ENCODE assay signal across 8 cellular contexts in the genomic region with DNA sequence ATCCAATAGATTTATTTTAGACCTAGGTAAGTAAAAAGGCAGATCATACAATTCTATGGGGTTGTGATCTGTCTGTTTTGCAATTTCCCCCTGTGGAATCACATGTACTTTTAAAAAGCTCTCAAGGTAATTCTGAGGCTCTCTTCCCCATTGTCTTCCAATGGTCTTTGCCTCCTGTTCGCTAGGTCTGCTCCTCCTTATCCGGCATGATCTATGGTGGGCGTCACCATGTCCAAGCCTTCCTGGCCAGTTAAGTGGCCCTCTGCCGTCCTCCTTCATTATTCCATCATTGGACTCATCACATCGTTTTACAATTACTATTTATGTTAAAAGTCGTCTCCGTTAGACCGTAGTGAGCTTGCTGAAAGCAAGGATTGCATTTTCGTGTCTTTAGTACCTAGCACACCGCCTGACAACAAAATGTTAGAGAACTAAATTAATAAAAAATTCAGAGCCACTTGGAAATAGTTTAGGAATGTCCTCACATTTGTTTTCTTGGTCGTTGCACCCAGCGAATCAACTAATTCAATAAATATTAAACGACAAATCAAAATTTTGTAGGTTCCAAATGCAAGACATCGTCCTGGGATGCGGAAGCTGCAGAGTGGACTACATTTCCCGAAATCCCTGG. TPM values are rescaled to one million over a fixed set of nuclear protein-coding genes. Genes with fewer than 3 reads are reported as not detected.
DNase-seq lines count a peak whose midpoint lies in the region; ATAC-seq, FAIRE-seq and TF ChIP-seq lines count a peak whose summit lies in the region.

No MANE protein-coding gene starts in this region.

- no peak for TF ChIP-seq EP300 in ovary (IDR thresholded peaks at IDR 0.05)

- ATAC-seq in GM18873 (IDR thresholded peaks at IDR 0.05; ENCODE audit: low FRiP score, unreplicated experiment) (peak; percentile 13), activated B cell treated with CpG ODN at 0.5 μM for 24 hours (ENCODE audit: low read depth) (no peak)

- no peak for DNase-seq in BJ (ENCODE audit: low read depth)
- DNase-seq in NB4 (ENCODE audit: low read depth): peak; percentile 91
- no peak for DNase-seq in activated B cell treated with CpG ODN at 0.5 μM for 24 hours
- DNase-seq in fibroblast of the aortic adventitia (ENCODE audit: low read depth): peak; percentile 39
- peak in 1 of 5 donors; percentile 24 for DNase-seq in ovary
- no peak for DNase-seq in GM12892 (ENCODE audit: insufficient read length)
- DNase-seq in superior temporal gyrus (ENCODE audit: extremely low spot score): no peak

- H3K4me3 ChIP-seq in BJ (ENCODE audit: low read depth, low read length) (peak overlapping the region; percentile 20), NB4 (ENCODE audit: low read depth, low read length) (peak overlapping the region; percentile 93), fibroblast of the aortic adventitia (ENCODE audit: low read depth, low read length) (peak overlapping the region; percentile 34), ovary (peak overlapping the region; percentile 64)

- peak overlapping the region; percentile 93 for H3K4me3 Mint-ChIP-seq in activated B cell treated with CpG ODN at 0.5 μM for 24 hours

- H3K27ac ChIP-seq in ovary: no peak overlapping the region

- no peak for TF ChIP-seq CTCF in BJ (IDR thresholded peaks at IDR 0.05; ENCODE audit: insufficient read depth, low read depth, low read length)
- no peak for TF ChIP-seq CTCF in NB4 (IDR thresholded peaks at IDR 0.05; ENCODE audit: low read depth, low read length)
- no peak for TF ChIP-seq CTCF in activated B cell treated with CpG ODN at 0.5 μM for 24 hours (IDR thresholded peaks at IDR 0.05)
- TF ChIP-seq CTCF in fibroblast of the aortic adventitia (IDR thresholded peaks at IDR 0.05; ENCODE audit: insufficient read depth, low read length): no peak
- no peak for TF ChIP-seq CTCF in ovary (IDR thresholded peaks at IDR 0.05)

- TF ChIP-seq POLR2A in NB4 (IDR thresholded peaks at IDR 0.05; ENCODE audit: extremely low read depth, insufficient read length) (peak; percentile 24), ovary (IDR thresholded peaks at IDR 0.05) (no peak), GM12892 (IDR thresholded peaks at IDR 0.05; ENCODE audit: low read depth, low read length) (no peak)

- H3K9me3 ChIP-seq in ovary: no peaks in the 10 kb centered on the region

- CTCF ChIA-PET in BJ (lab: Yijun Ruan, JAX): interaction anchor here (0.6 to 0.9 kb wide), 3 partner anchors 9 to 311 kb away, joined by 3 to 4 read pairs (median 4); no protein-coding TSS in a partner anchor
- CTCF ChIA-PET in activated B cell treated with CpG ODN at 0.5 μM for 24 hours (lab: Charles Lee): no interaction called here

- H3K27me3 Mint-ChIP-seq in activated B cell treated with CpG ODN at 0.5 μM for 24 hours: no peaks in the 10 kb centered on the region

- POLR2A ChIA-PET in BJ (lab: Charles Lee) (interaction anchor here (0.5 to 0.7 kb wide), 2 partner anchors 79 to 1742 kb away, joined by 3 to 4 read pairs; no protein-coding TSS in a partner anchor), activated B cell treated with CpG ODN at 0.5 μM for 24 hours (lab: Charles Lee) (interaction anchor here (0.7 to 1.7 kb wide), 4 partner anchors 12 to 120 kb away, joined by 3 to 9 read pairs (median 6); no protein-coding TSS in a partner anchor)

- H3K27ac Mint-ChIP-seq in activated B cell treated with CpG ODN at 0.5 μM for 24 hours: peak overlapping the region; percentile 96

- H3K4me1 ChIP-seq in ovary (ENCODE audit: insufficient read depth): peaks cover 2% of the 10 kb centered on the region

- WGBS in ovary, 3 donors: 13 to 17% (median 16%) methylated on average over 16 of the region's 16 CpGs

- no peaks in the 10 kb centered on the region for H3K36me3 ChIP-seq in BJ (ENCODE audit: control insufficient read depth, insufficient read depth, low read length)
- H3K36me3 ChIP-seq in ovary: no peaks in the 10 kb centered on the region

- FAIRE-seq in GM12892 (lab: Jason Lieb, UNC): no peak

- H3K27me3 ChIP-seq in BJ (ENCODE audit: control insufficient read depth, insufficient read depth, low read length) (no peaks in the 10 kb centered on the region), ovary (no peaks in the 10 kb centered on the region)

- peaks cover 11% of the 10 kb centered on the region for H3K36me3 Mint-ChIP-seq in activated B cell treated with CpG ODN at 0.5 μM for 24 hours (ENCODE audit: low read depth)

- H3K9me3 Mint-ChIP-seq in activated B cell treated with CpG ODN at 0.5 μM for 24 hours: no peaks in the 10 kb centered on the region

- H3K4me1 Mint-ChIP-seq in activated B cell treated with CpG ODN at 0.5 μM for 24 hours: peaks cover 23% of the 10 kb centered on the region

- intact Hi-C loops in activated B cell treated with CpG ODN at 0.5 μM for 24 hours (cut with micrococcal nuclease) (loop anchor here (1.0 to 10.0 kb wide), 7 partner anchors 325 to 1680 kb away; partner anchors contain the start of genes EPM2A, FBXO30 and SHPRH), ovary (cut with DNase I) (loop anchor here in 1 of 4 donors (10.0 kb wide), 1 partner anchor 1387 kb away; the partner anchor contains the start of gene FBXO30)

RNA-seq across cellular contexts. Expression of gene STXBP5, which starts 2.2 kb away (rescaled TPM):
- polyA plus RNA-seq in BJ (2011; rRNA removed) (21.0 and 35.7 TPM in 2 replicates), ovary (1 to 10 TPM; 3.3 to 7.2 TPM)
- 50.3 and 56.6 TPM in 2 replicates for polyA minus RNA-seq in BJ (2011; rRNA and poly(A)+ RNA removed)
- total RNA-seq in activated B cell treated with CpG ODN at 0.5 μM for 24 hours (19.5 and 22.3 TPM in 2 replicates), fibroblast of the aortic adventitia (ENCODE audit: low replicate concordance) (65.2 and 98.9 TPM in 2 replicates), ovary (10 to 100 TPM in 5 of 7 donors, 1 to 10 TPM in 2; 7.6 to 15.4 (median 11.6) TPM)
- 4.3 TPM for polyA plus RNA-seq in GM12892 (2012; ENCODE audit: missing spikeins)

Comparison
In these comparisons a context has a peak if more than half of its experiments do, and no peak if none do; other contexts are left out.
1. DNase-seq: peak in NB4 (single experiment) and fibroblast of the aortic adventitia (single experiment); none in BJ (single experiment), activated B cell treated with CpG ODN at 0.5 μM for 24 hours (single experiment), GM12892 (single experiment) and superior temporal gyrus (single experiment).
2. H3K4me3 ChIP-seq: peak in every context shown above with its lines; median percentile 93 in NB4; 64 in ovary; 34 in fibroblast of the aortic adventitia; 20 in BJ.